ENCODE assay signal across 17 cellular contexts in genomic region chr7:115088938-115089337, GRCh38.
"Had no signal": no experiment of that assay in that cellular context is flagged by ENCODE, and none has a peak within 500 bp of the region (broad histone marks: within the 10 kb centered on the region; RNA-seq: fewer than 3 reads in every experiment).

No MANE protein-coding gene starts in this region.

- H3K27ac ChIP-seq: dorsolateral prefrontal cortex, ovary, tibial artery had no signal

- ATAC-seq: left ventricle myocardium superior; naive thymus-derived CD8-positive, alpha-beta T cell; stimulated activated naive B cell treated with anti-CD40 and anti-IgM and Interleukin-4, amounts not matched to agents 10 μg/mL and 1 μg/mL and 100 μg/mL, for 72 hours; T-cell had no signal

- H3K4me3 ChIP-seq: dorsolateral prefrontal cortex, ovary, tibial artery had no signal

- H3K27me3 ChIP-seq: ovary, tibial artery had no signal

- DNase-seq: activated B cell treated with CpG ODN at 0.5 μM for 24 hours; activated CD4-positive, alpha-beta memory T cell treated with anti-CD3 and anti-CD28 coated beads for 36 hours; activated CD4-positive, alpha-beta T cell treated with anti-CD3 and anti-CD28 coated beads for 4 hours; activated naive CD4-positive, alpha-beta T cell; activated naive CD8-positive, alpha-beta T cell treated with anti-CD3 and anti-CD28 coated beads for 36 hours; activated T-cell treated with anti-CD3 and anti-CD28 coated beads for 4 hours; amygdala; dorsolateral prefrontal cortex; endodermal cell; kidney glomerular epithelial cell; left ventricle myocardium superior; naive thymus-derived CD8-positive, alpha-beta T cell; ovary; stimulated activated naive B cell treated with anti-CD40 and anti-IgM and Interleukin-4, amounts not matched to agents 10 μg/mL and 1 μg/mL and 100 μg/mL, for 72 hours; T-cell; T-helper 9 cell; tibial artery had no signal

- H3K36me3 ChIP-seq: ovary, tibial artery had no signal

- H3K9me3 ChIP-seq: ovary, tibial artery had no signal
